Comparison of ENCODE assay signal across 24 cellular contexts in the genomic region with DNA sequence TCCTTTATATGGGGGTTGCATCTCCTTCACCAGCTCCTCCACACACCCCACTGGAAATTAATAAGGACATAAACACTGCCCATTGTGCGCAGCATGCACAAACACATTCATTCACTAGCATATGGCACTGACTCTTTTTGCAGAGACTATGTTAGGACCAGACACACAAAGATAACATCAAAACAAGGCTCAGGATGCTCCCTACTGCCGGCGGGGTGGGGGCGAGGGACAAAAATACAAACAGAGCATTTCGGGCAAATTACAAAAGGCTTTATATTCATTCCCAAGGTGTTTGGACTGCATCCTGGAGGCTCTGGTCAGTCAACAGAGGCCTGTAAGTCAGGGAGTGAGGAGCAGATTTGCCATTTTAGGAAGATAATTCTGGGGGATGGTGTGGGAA.
A peak's percentile ranks its signal among the peaks of the same experiment; 100 is the strongest.
DNase-seq lines count a peak whose midpoint lies in the region; ATAC-seq, FAIRE-seq and TF ChIP-seq lines count a peak whose summit lies in the region.
"Had no signal": no experiment of that assay in that cellular context is flagged by ENCODE, and none has a peak within 500 bp of the region (broad histone marks: within the 10 kb centered on the region; RNA-seq: fewer than 3 reads in every experiment).

No MANE protein-coding gene starts in this region.

- peaks cover 2% of the 10 kb centered on the region; the same call in 1 of the 2 replicates for H3K4me1 ChIP-seq in BE2C

- H3K27me3 ChIP-seq in BE2C: no peaks in the 10 kb centered on the region
- H3K27me3 ChIP-seq: BLaER1 had no signal

- peaks cover 7% of the 10 kb centered on the region for H3K9me3 ChIP-seq in BE2C

- H3K4me3 ChIP-seq in BE2C (ENCODE audit: low read depth, low read length): no peak overlapping the region
- H3K4me3 ChIP-seq: A549, BLaER1 had no signal

- DNase-seq in BE2C (peak; percentile 14), SK-N-DZ (ENCODE audit: low spot score) (peak; percentile 53), urothelium cell line (ENCODE audit: low spot score) (no peak), SKM-1 treated with dmso at 0.1 percent for 144 hours (lab: John Stamatoyannopoulos, UW; ENCODE audit: unreplicated experiment) (no peak), GDM1 (lab: John Stamatoyannopoulos, UW) (no peak), activated gamma-delta T cell (lab: John Stamatoyannopoulos, UW) (no peak)
- DNase-seq: AML-193; C1 segment of cervical spinal cord; CD4-positive, alpha-beta memory T cell; CD4-positive, CD25-positive, alpha-beta regulatory T cell; CD8-positive, alpha-beta memory T cell; COR-L47; DMS 273 treated with DMSO at 0.1 percent for 48 hours; DMS153; DMS53; DMS79; DND-41; EL; GF-D8 had no signal

- peak; percentile 14; the same call in 1 of the 3 replicates for ATAC-seq in SK-N-SH treated with all-trans-retinoic acid at 6 μM for 48 hours
- ATAC-seq: A549 had no signal

- TF ChIP-seq CTCF in BE2C (IDR thresholded peaks at IDR 0.05; ENCODE audit: low read depth, low read length): no peak

- no peaks in the 10 kb centered on the region; the same call in 1 of the 2 replicates for H3K36me3 ChIP-seq in BE2C

- peak; percentile 90 for FAIRE-seq in urothelium cell line (lab: Jason Lieb, UNC)
- FAIRE-seq: A549, GM12891, GM19239 had no signal

TF ChIP-seq in SK-N-SH treated with all-trans-retinoic acid at 6 μM for 48 hours, 23 proteins besides CTCF, POLR2A, EP300 and RAD21:
- TF ChIP-seq TCF4 (CRISPR knock-in tag; IDR thresholded peaks at IDR 0.05; ENCODE audit: borderline replicate concordance) (peak; percentile 60; the same call in 1 of the 2 replicates), ZNF70 (CRISPR knock-in tag; IDR thresholded peaks at IDR 0.05) (peak; percentile 93), GLIS3 (CRISPR knock-in tag; IDR thresholded peaks at IDR 0.05) (no peak)

Comparison
In these comparisons a context has a peak if more than half of its experiments do, and no peak if none do; other contexts are left out.
1. DNase-seq: peak in BE2C (single experiment) and SK-N-DZ (single experiment); none in urothelium cell line (single experiment), SKM-1 treated with dmso at 0.1 percent for 144 hours (single experiment), GDM1 (single experiment) and activated gamma-delta T cell (single experiment).